ENCODE assay signal across 8 cellular contexts in the genomic region with DNA sequence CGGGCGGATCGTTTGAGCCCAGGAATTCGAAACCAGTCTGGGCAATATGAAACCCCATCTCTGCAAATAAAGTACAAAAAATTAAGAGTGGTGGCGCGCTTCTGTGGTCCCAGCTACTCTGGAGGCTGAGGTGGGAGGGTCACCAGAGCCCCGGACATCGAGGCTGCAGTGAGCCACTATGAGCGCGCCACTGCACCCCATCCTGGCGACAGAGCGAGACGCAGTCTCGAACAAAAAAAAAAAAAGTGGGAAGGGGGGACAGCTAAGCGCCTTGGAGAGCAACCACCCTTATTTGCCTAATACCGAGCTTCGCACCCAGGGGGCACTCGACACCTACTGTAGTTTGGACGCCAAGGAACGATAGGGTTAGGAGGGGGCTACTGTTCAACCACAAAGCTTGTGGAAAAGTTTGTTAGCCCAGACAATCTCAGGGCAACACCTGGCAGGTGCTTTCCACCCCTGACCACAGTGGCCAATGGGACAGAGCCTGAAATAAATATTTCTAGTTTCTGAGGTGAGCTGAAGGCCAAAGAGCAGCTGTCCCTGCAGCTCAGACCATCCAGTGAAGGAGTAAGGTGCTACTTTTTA. TPM values are rescaled to one million over a fixed set of nuclear protein-coding genes. Genes with fewer than 3 reads are reported as not detected.
DNase-seq lines count a peak whose midpoint lies in the region; ATAC-seq and TF ChIP-seq lines count a peak whose summit lies in the region.

No MANE protein-coding gene starts in this region.

- DNase-seq in Ammon's horn (ENCODE audit: low spot score): peak; percentile 76
- DNase-seq in GM19238 (ENCODE audit: insufficient read length, low spot score): peak; percentile 77
- DNase-seq in NCI-H526 treated with DMSO at 0.1 percent for 48 hours (lab: John Stamatoyannopoulos, UW): peak; percentile 52
- DNase-seq in activated CD4-positive, alpha-beta T cell treated with anti-CD3 and anti-CD28 coated beads, Interleukin-2, amount 50 U/mL, for 4 hours: peak; percentile 69 to 71
- peak; percentile 55 for DNase-seq in effector CD4-positive, alpha-beta T cell
- peak; percentile 72 to 92 for DNase-seq in lower leg skin (ENCODE audit: low spot score in 2 of 2)
- peak; percentile 51 to 58 (median 54) for DNase-seq in stimulated activated CD4-positive, alpha-beta T cell treated with anti-CD3 and anti-CD28 coated beads, TNF-alpha, amount 100 ng/mL, for 4 hours (ENCODE audit: low read depth in 3 of 3)

- TF ChIP-seq POLR2A in lower leg skin (IDR thresholded peaks at IDR 0.05): no peak

- intact Hi-C loops in lower leg skin (cut with DNase I; ENCODE audit: low total_unique reads): loop anchor here (10.0 kb wide), 1 partner anchor 106 kb away; a partner anchor contains a TSS

- TF ChIP-seq CTCF in lower leg skin (IDR thresholded peaks at IDR 0.05): peak in 1 of 3 donors; percentile 68

- peak overlapping the region; percentile 38 for H3K4me3 ChIP-seq in lower leg skin (ENCODE audit: low read depth, poor library complexity, severe bottlenecking)

- 1% methylated on average over 20 of the region's 20 CpGs for WGBS in lower leg skin, 2 donors

- peak; percentile 55 for ATAC-seq in HG03521 (IDR thresholded peaks at IDR 0.05; ENCODE audit: unreplicated experiment)

RNA-seq across cellular contexts. Expression of a gene that starts 0.8 kb away (rescaled TPM):
- total RNA-seq in lower leg skin: 1 to 10 TPM in 2 of 4 donors, under 1 TPM in 2; 0.67 to 3.6 (median 1.8) TPM

RNA-seq across cellular contexts. Expression of a gene that starts 11.5 kb away (rescaled TPM):
- 10 to 100 TPM; 37.8 to 43.2 (median 39.3) TPM for total RNA-seq in lower leg skin

RNA-seq across cellular contexts. Expression of a gene that starts 16.4 kb away (rescaled TPM):
- 10 to 100 TPM; 32.4 to 49.5 (median 41.7) TPM for total RNA-seq in lower leg skin

RNA-seq across cellular contexts. Expression of a gene that starts 25.7 kb away (rescaled TPM):
- 1 to 10 TPM; 2.3 to 6.6 (median 4.6) TPM for total RNA-seq in lower leg skin

RNA-seq across cellular contexts. Expression of a gene that starts 30.8 kb away (rescaled TPM):
- total RNA-seq in lower leg skin: 100 to 1,000 TPM in 1 of 4 donors, 10 to 100 TPM in 3; 69.4 to 106 (median 84.3) TPM

Comparison
In these comparisons a context has a peak if more than half of its experiments do, and no peak if none do; other contexts are left out.
1. Peak in every context shown above with its lines: DNase-seq, ATAC-seq and H3K4me3 ChIP-seq.